10 cellular contexts compared by ENCODE assay signal in genomic region chr16:83809092-83809491, GRCh38. TPM values are rescaled to one million over a fixed set of nuclear protein-coding genes. Genes with fewer than 3 reads are reported as not detected.
DNase-seq lines count a peak whose midpoint lies in the region; ATAC-seq and TF ChIP-seq lines count a peak whose summit lies in the region.
"Had no signal": no experiment of that assay in that cellular context is flagged by ENCODE, and none has a peak within 500 bp of the region (broad histone marks: within the 10 kb centered on the region; RNA-seq: fewer than 3 reads in every experiment).

No MANE protein-coding gene starts in this region.

- H3K36me3 ChIP-seq in DND-41 (ENCODE audit: insufficient read depth, low read length) (peaks cover 41% of the 10 kb centered on the region), Peyer's patch (peaks cover 0 to 16% (median 0%) of the 10 kb centered on the region in 3 donors), esophagus squamous epithelium (peaks cover 0 to 34% (median 0%) of the 10 kb centered on the region in 3 donors)

- peaks cover 29% of the 10 kb centered on the region for H3K79me2 ChIP-seq in DND-41 (ENCODE audit: insufficient read depth, low read length)

- H3K9me3 ChIP-seq in DND-41 (ENCODE audit: insufficient read depth, low read length, severe bottlenecking) (no peaks in the 10 kb centered on the region), Peyer's patch (no peaks in the 10 kb centered on the region), esophagus squamous epithelium (no peaks in the 10 kb centered on the region)

- intact Hi-C loops in esophagus squamous epithelium (cut with DNase I), result no loop called here

- TF ChIP-seq POLR2A in Peyer's patch (IDR thresholded peaks at IDR 0.05), result no peak
- no peak for TF ChIP-seq POLR2A in esophagus squamous epithelium (IDR thresholded peaks at IDR 0.05)

- H3K4me1 ChIP-seq in DND-41 (ENCODE audit: insufficient read depth, low read length) (peaks cover 31% of the 10 kb centered on the region), Peyer's patch (peaks cover 0 to 10% (median 5%) of the 10 kb centered on the region in 4 donors), esophagus squamous epithelium (peaks cover 36 to 58% (median 41%) of the 10 kb centered on the region in 3 donors)

- peaks cover 22% of the 10 kb centered on the region for H3K4me1 Mint-ChIP-seq in progenitor cell of endocrine pancreas (ENCODE audit: low read depth)

- peaks cover 4% of the 10 kb centered on the region for H3K27me3 Mint-ChIP-seq in progenitor cell of endocrine pancreas

- 81 to 84% methylated on average over 13 of the region's 13 CpGs for WGBS in esophagus squamous epithelium, 2 donors

- H3K27ac ChIP-seq in DND-41 (ENCODE audit: low read length), result peak overlapping the region; percentile 87; the same call in 1 of the 2 replicates
- H3K27ac ChIP-seq in Peyer's patch, result no peak overlapping the region
- peak overlapping the region; percentile 89 to 95 (median 92) for H3K27ac ChIP-seq in esophagus squamous epithelium

- no peak for TF ChIP-seq CTCF in DND-41 (IDR thresholded peaks at IDR 0.05; ENCODE audit: borderline replicate concordance, extremely low read depth, low read length, poor library complexity, severe bottlenecking)
- no peak for TF ChIP-seq CTCF in Peyer's patch (IDR thresholded peaks at IDR 0.05)
- TF ChIP-seq CTCF in esophagus squamous epithelium (IDR thresholded peaks at IDR 0.05), result no peak
- TF ChIP-seq CTCF in progenitor cell of endocrine pancreas (IDR thresholded peaks at IDR 0.05; ENCODE audit: unreplicated experiment), result no peak

- no peak overlapping the region for H2AFZ ChIP-seq in DND-41 (ENCODE audit: low read depth, low read length)

- H4K20me1 ChIP-seq in DND-41 (ENCODE audit: insufficient read depth, low read length), result peaks cover 21% of the 10 kb centered on the region

- H3K4me3 ChIP-seq in DND-41 (ENCODE audit: low read depth in 1 of 2, low read length in 2 of 2) (peak overlapping the region; percentile 57 to 96; a peak in 3 of 4 replicates), Peyer's patch (peak overlapping the region in 3 of 4 donors; percentile 91 to 93 (median 92)), esophagus squamous epithelium (peak overlapping the region; percentile 80 to 98 (median 94))

- peak overlapping the region; percentile 95 for H3K4me3 Mint-ChIP-seq in progenitor cell of endocrine pancreas (ENCODE audit: low read depth)

- peak overlapping the region; percentile 35 for H3K27ac Mint-ChIP-seq in progenitor cell of endocrine pancreas

- H3K36me3 Mint-ChIP-seq in progenitor cell of endocrine pancreas (ENCODE audit: insufficient read depth), result peaks cover 11% of the 10 kb centered on the region

- peak overlapping the region; percentile 93 for H3K9ac ChIP-seq in DND-41 (ENCODE audit: low read depth, low read length)

- H3K4me2 ChIP-seq in DND-41 (ENCODE audit: insufficient read depth, low read length), result peak overlapping the region; percentile 87

- no peak for ATAC-seq in DND-41 (ENCODE audit: insufficient read depth, low read depth)

- DNase-seq in DND-41 (no peak), Peyer's patch (no peak), esophagus squamous epithelium (lab: John Stamatoyannopoulos, UW) (no peak), progenitor cell of endocrine pancreas (ENCODE audit: low spot score, unreplicated experiment) (no peak), epidermal melanocyte (ENCODE audit: insufficient read length, low spot score) (no peak), NCI-H1417 (lab: John Stamatoyannopoulos, UW) (no peak), superior temporal gyrus (ENCODE audit: extremely low spot score) (no peak), putamen (ENCODE audit: low spot score) (no peak)
- DNase-seq: aorta, NCI-H226 had no signal

- peaks cover 1% of the 10 kb centered on the region for H3K9me3 Mint-ChIP-seq in progenitor cell of endocrine pancreas (ENCODE audit: low read depth)

- H3K27me3 ChIP-seq in DND-41 (ENCODE audit: insufficient read depth, low read length, poor library complexity), result no peaks in the 10 kb centered on the region
- no peaks in the 10 kb centered on the region for H3K27me3 ChIP-seq in Peyer's patch
- H3K27me3 ChIP-seq in esophagus squamous epithelium, result no peaks in the 10 kb centered on the region

RNA-seq across cellular contexts. Expression of gene HSBP1, which starts 1.3 kb away (rescaled TPM):
- 10 to 100 TPM; 12.4 to 19.0 (median 18.1) TPM for total RNA-seq in Peyer's patch
- 10 to 100 TPM; 18.2 to 32.4 (median 23.3) TPM for total RNA-seq in esophagus squamous epithelium
- 197 and 198 TPM in 2 replicates for total RNA-seq in progenitor cell of endocrine pancreas

Comparison
In these comparisons a context has a peak if more than half of its experiments do, and no peak if none do; other contexts are left out.
1. H3K27ac ChIP-seq: peak in DND-41 (single experiment) and esophagus squamous epithelium (4 of 4); none in Peyer's patch (0 of 4).
2. Peak in every context shown above with its lines, with median percentiles within 50 percentile points of each other: H3K4me3 ChIP-seq.